24 cellular contexts compared by ENCODE assay signal in genomic region chr15:65370885-65371284, GRCh38. TPM values are rescaled to one million over a fixed set of nuclear protein-coding genes. Genes with fewer than 3 reads are reported as not detected.
"Had no signal": no experiment of that assay in that cellular context is flagged by ENCODE, and none has a peak within 500 bp of the region (broad histone marks: within the 10 kb centered on the region; RNA-seq: fewer than 3 reads in every experiment).

No MANE protein-coding gene starts in this region.

- H3K4me3 Mint-ChIP-seq: activated CD4-positive, alpha-beta memory T cell treated with anti-CD3 and anti-CD28 coated beads, Interleukin-2, amount 10 ng/mL, durations not matched to agents 7 days and 5 days; activated naive CD8-positive, alpha-beta T cell treated with anti-CD3 and anti-CD28 coated beads, Interleukin-2, amount 10 ng/mL, durations not matched to agents 7 days and 5 days; activated T-helper 17 cell treated with anti-CD3 and anti-CD28 coated beads, Interleukin-2, amount 50 U/mL, for 72 hours; T-cell had no signal

- ATAC-seq: activated T-helper 17 cell treated with anti-CD3 and anti-CD28 coated beads, Interleukin-2, amount 50 U/mL, for 72 hours; PC-3; T-cell had no signal

- H3K9me3 ChIP-seq: adrenal gland, breast epithelium had no signal

- H3K9me3 Mint-ChIP-seq: activated CD4-positive, alpha-beta memory T cell treated with anti-CD3 and anti-CD28 coated beads, Interleukin-2, amount 10 ng/mL, durations not matched to agents 7 days and 5 days; activated naive CD8-positive, alpha-beta T cell treated with anti-CD3 and anti-CD28 coated beads, Interleukin-2, amount 10 ng/mL, durations not matched to agents 7 days and 5 days; activated T-helper 17 cell treated with anti-CD3 and anti-CD28 coated beads, Interleukin-2, amount 50 U/mL, for 72 hours; T-cell had no signal

- H3K4me3 ChIP-seq: adrenal gland, breast epithelium had no signal

- H3K4me2 ChIP-seq: KMS-11 had no signal

- H3K36me3 ChIP-seq: adrenal gland, breast epithelium had no signal

- DNase-seq: activated CD4-positive, alpha-beta memory T cell treated with anti-CD3 and anti-CD28 coated beads, Interleukin-2, amount 10 ng/mL, durations not matched to agents 7 days and 5 days; activated CD4-positive, alpha-beta T cell treated with anti-CD3 and anti-CD28 coated beads, Interleukin-2, amount 50 U/mL, for 1 hour; activated CD4-positive, CD25-positive, alpha-beta regulatory T cell; activated naive CD4-positive, alpha-beta T cell treated with anti-CD3 and anti-CD28 coated beads, Interleukin-2, amount 50 U/mL, for 16 hours; activated naive CD8-positive, alpha-beta T cell treated with anti-CD3 and anti-CD28 coated beads, Interleukin-2, amount 10 ng/mL, durations not matched to agents 7 days and 5 days; activated T-cell treated with anti-CD3 and anti-CD28 coated beads for 4 hours; activated T-cell treated with anti-CD3 and anti-CD28 coated beads, Interleukin-2, amount 50 U/mL, for 48 hours; adrenal gland; anterior cingulate cortex; NCI-H1092; NCI-H1417; NCI-H2029; NCI-H2107; NCI-H510A treated with DMSO at 0.1 percent for 48 hours; PC-3; SHP77 treated with DMSO at 0.1 percent for 48 hours; T-cell; T-helper 2 cell; T1000 had no signal

- H3K4me1 Mint-ChIP-seq: activated naive CD8-positive, alpha-beta T cell treated with anti-CD3 and anti-CD28 coated beads, Interleukin-2, amount 10 ng/mL, durations not matched to agents 7 days and 5 days; activated T-helper 17 cell treated with anti-CD3 and anti-CD28 coated beads, Interleukin-2, amount 50 U/mL, for 72 hours had no signal

- H3K36me3 Mint-ChIP-seq: activated naive CD8-positive, alpha-beta T cell treated with anti-CD3 and anti-CD28 coated beads, Interleukin-2, amount 10 ng/mL, durations not matched to agents 7 days and 5 days; T-cell had no signal

- H3K27ac Mint-ChIP-seq: activated CD4-positive, alpha-beta memory T cell treated with anti-CD3 and anti-CD28 coated beads, Interleukin-2, amount 10 ng/mL, durations not matched to agents 7 days and 5 days; activated naive CD8-positive, alpha-beta T cell treated with anti-CD3 and anti-CD28 coated beads, Interleukin-2, amount 10 ng/mL, durations not matched to agents 7 days and 5 days; activated T-helper 17 cell treated with anti-CD3 and anti-CD28 coated beads, Interleukin-2, amount 50 U/mL, for 72 hours; T-cell had no signal

- H3K27ac ChIP-seq: adrenal gland, breast epithelium, KMS-11 had no signal

- H3K4me1 ChIP-seq: adrenal gland, breast epithelium had no signal

RNA-seq across cellular contexts. Expression of gene IGDCC3, which starts 6.9 kb away (rescaled TPM):
- total RNA-seq: activated CD4-positive, alpha-beta memory T cell treated with anti-CD3 and anti-CD28 coated beads, Interleukin-2, amount 10 ng/mL, durations not matched to agents 7 days and 5 days; activated CD8-positive, alpha-beta memory T cell treated with anti-CD3 and anti-CD28 coated beads for 36 hours; activated naive CD8-positive, alpha-beta T cell treated with anti-CD3 and anti-CD28 coated beads, Interleukin-2, amount 10 ng/mL, durations not matched to agents 7 days and 5 days; activated T-helper 17 cell treated with anti-CD3 and anti-CD28 coated beads, Interleukin-2, amount 50 U/mL, for 72 hours; MCF 10A; PC-3 had no signal

RNA-seq across cellular contexts. Expression of gene IGDCC4, which starts 51.9 kb away (rescaled TPM):
- total RNA-seq: MCF 10A had no signal
